In genomic region chr14:73958591-73958990, GRCh38 we compare ENCODE assay signal across 1 cellular context.
TF ChIP-seq lines count a peak whose summit lies in the region.

No MANE protein-coding gene starts in this region.

TF ChIP-seq in HepG2, 621 proteins besides CTCF, POLR2A, EP300 and RAD21:
- TF ChIP-seq ZUFSP (CRISPR knock-in tag; IDR thresholded peaks at IDR 0.05; ENCODE audit: borderline replicate concordance) (no peak), CENPBD1 (CRISPR knock-in tag; IDR thresholded peaks at IDR 0.05; ENCODE audit: borderline replicate concordance, low read depth) (no peak), ZSCAN9 (CRISPR knock-in tag; IDR thresholded peaks at IDR 0.05; ENCODE audit: borderline replicate concordance) (no peak), ZNF841 (CRISPR knock-in tag; IDR thresholded peaks at IDR 0.05; ENCODE audit: borderline replicate concordance) (no peak), MXI1 (IDR thresholded peaks at IDR 0.05; ENCODE audit: borderline replicate concordance, low read depth, low read length) (no peak), ZNF564 (CRISPR knock-in tag; IDR thresholded peaks at IDR 0.05) (no peak), PRDM4 (CRISPR knock-in tag; IDR thresholded peaks at IDR 0.05; ENCODE audit: borderline replicate concordance) (no peak), REL (CRISPR knock-in tag; conservative IDR thresholded peaks at IDR 0.05) (no peak), SALL2 (CRISPR knock-in tag; IDR thresholded peaks at IDR 0.05) (no peak), TFE3 (CRISPR knock-in tag; IDR thresholded peaks at IDR 0.05) (no peak), ZNF382 (CRISPR knock-in tag; IDR thresholded peaks at IDR 0.05; ENCODE audit: borderline replicate concordance) (no peak), CSRNP2 (CRISPR knock-in tag; conservative IDR thresholded peaks at IDR 0.05; ENCODE audit: low read depth) (no peak), RORA (CRISPR knock-in tag; IDR thresholded peaks at IDR 0.05) (no peak), ZNF547 (CRISPR knock-in tag; IDR thresholded peaks at IDR 0.05) (no peak), ZNF350 (CRISPR knock-in tag; IDR thresholded peaks at IDR 0.05; ENCODE audit: borderline replicate concordance, low read depth) (no peak), SOX13 (IDR thresholded peaks at IDR 0.05) (no peak), SOX13 (CRISPR knock-in tag; conservative IDR thresholded peaks at IDR 0.05 in 1 of 2, IDR thresholded peaks at IDR 0.05 in 1 of 2) (no peak), CHCHD3 (CRISPR knock-in tag; IDR thresholded peaks at IDR 0.05) (no peak), PBX3 (CRISPR knock-in tag; IDR thresholded peaks at IDR 0.05; ENCODE audit: borderline replicate concordance) (no peak), ZNF256 (CRISPR knock-in tag; conservative IDR thresholded peaks at IDR 0.05) (no peak), TFAP4 (IDR thresholded peaks at IDR 0.05; ENCODE audit: borderline replicate concordance, low read depth) (no peak)
